In genomic region chr9:122076773-122077172, GRCh38 we compare ENCODE assay signal across 21 cellular contexts.
"Had no signal": no experiment of that assay in that cellular context is flagged by ENCODE, and none has a peak within 500 bp of the region (broad histone marks: within the 10 kb centered on the region; RNA-seq: fewer than 3 reads in every experiment).

No MANE protein-coding gene starts in this region.

- H3K27ac ChIP-seq: body of pancreas, left lung, lower lobe of right lung, ovary, upper lobe of right lung had no signal

- H3K36me3 ChIP-seq: left lung, lower lobe of right lung, ovary, upper lobe of right lung had no signal

- DNase-seq: activated CD4-positive, alpha-beta T cell treated with anti-CD3 and anti-CD28 coated beads for 36 hours; activated CD4-positive, CD25-positive, alpha-beta regulatory T cell; activated naive CD4-positive, alpha-beta T cell; activated T-cell treated with anti-CD3 and anti-CD28 coated beads for 4 hours; activated T-cell treated with anti-CD3 and anti-CD28 coated beads, Interleukin-2, amount 50 U/mL, for 72 hours; anterior cingulate cortex; body of pancreas; effector memory CD4-positive, alpha-beta T cell; erythroblast; heart right ventricle; left lung; lower lobe of right lung; mesenchymal stem cell; nephron progenitor cell; ovary; stimulated activated CD4-positive, alpha-beta T cell treated with anti-CD3 and anti-CD28 coated beads, Interleukin-2, amount 100 ng/mL, for 48 hours; stimulated activated naive CD8-positive, alpha-beta T cell treated with anti-CD3 and anti-CD28 coated beads, Interleukin-15, Interleukin-2, amounts not matched to agents 100 U/mL and 50 U/mL, for 24 hours; T-helper 1 cell; upper lobe of right lung had no signal

- FAIRE-seq: colon had no signal

- H3K27me3 ChIP-seq: body of pancreas, heart right ventricle, left lung, ovary, upper lobe of right lung had no signal

- H3K9me3 ChIP-seq: ovary had no signal

- H3K4me3 ChIP-seq: body of pancreas, heart right ventricle, left lung, lower lobe of right lung, ovary, upper lobe of right lung had no signal

- ATAC-seq: activated CD4-positive, alpha-beta T cell treated with anti-CD3 and anti-CD28 coated beads for 36 hours; activated naive CD4-positive, alpha-beta T cell treated with anti-CD3 and anti-CD28 coated beads, Interleukin-2, amount 50 U/mL, for 72 hours; activated T-cell treated with anti-CD3 and anti-CD28 coated beads, Interleukin-2, amount 50 U/mL, for 72 hours; body of pancreas; left lung; lower lobe of right lung; stimulated activated naive CD8-positive, alpha-beta T cell treated with anti-CD3 and anti-CD28 coated beads, Interleukin-15, Interleukin-2, amounts not matched to agents 100 U/mL and 50 U/mL, for 24 hours; upper lobe of right lung had no signal

- H3K4me1 ChIP-seq: left lung had no signal
